Comparison of ENCODE assay signal across 16 cellular contexts in genomic region chr6:33077908-33078307, GRCh38. TPM values are rescaled to one million over a fixed set of nuclear protein-coding genes. Genes with fewer than 3 reads are reported as not detected.
DNase-seq lines count a peak whose midpoint lies in the region; ATAC-seq and TF ChIP-seq lines count a peak whose summit lies in the region.
"Had no signal": no experiment of that assay in that cellular context is flagged by ENCODE, and none has a peak within 500 bp of the region (broad histone marks: within the 10 kb centered on the region; RNA-seq: fewer than 3 reads in every experiment).

No MANE protein-coding gene starts in this region.

- no peak overlapping the region for H3K9ac ChIP-seq in OCI-LY3 (ENCODE audit: low read length)

- POLR2A ChIA-PET in activated CD4-positive, alpha-beta T cell treated with anti-CD3 and anti-CD28 coated beads for 36 hours (lab: Charles Lee) = no interaction called here

- intact Hi-C loops in left ventricle myocardium inferior (cut with micrococcal nuclease) (no loop called here), cardiac septum (cut with DNase I) (no loop called here)
- intact Hi-C loops in activated CD4-positive, alpha-beta T cell treated with anti-CD3 and anti-CD28 coated beads for 36 hours (cut with DNase I, micrococcal nuclease) = no loop called here

- TF ChIP-seq POLR2A in upper lobe of left lung (IDR thresholded peaks at IDR 0.05) = peak in 1 of 4 donors; percentile 38

- H3K27ac Mint-ChIP-seq in memory B cell = peak overlapping the region; percentile 99
- no peak overlapping the region for H3K27ac Mint-ChIP-seq in activated CD4-positive, alpha-beta T cell treated with anti-CD3 and anti-CD28 coated beads for 36 hours

- H3K27me3 Mint-ChIP-seq in memory B cell = no peaks in the 10 kb centered on the region
- peaks cover 4% of the 10 kb centered on the region for H3K27me3 Mint-ChIP-seq in activated CD4-positive, alpha-beta T cell treated with anti-CD3 and anti-CD28 coated beads for 36 hours

- no peak overlapping the region for H2AFZ ChIP-seq in OCI-LY3 (ENCODE audit: low read depth, low read length)

- H3K36me3 ChIP-seq in left ventricle myocardium inferior (no peaks in the 10 kb centered on the region), OCI-LY3 (replicated peaks; ENCODE audit: low read depth, low read length) (peaks cover 24% of the 10 kb centered on the region), upper lobe of left lung (no peaks in the 10 kb centered on the region)
- H3K36me3 ChIP-seq: SJSA1 had no signal

- H3K4me3 Mint-ChIP-seq in memory B cell = peak overlapping the region; percentile 91
- H3K4me3 Mint-ChIP-seq in activated CD4-positive, alpha-beta T cell treated with anti-CD3 and anti-CD28 coated beads for 36 hours = no peak overlapping the region

- peak overlapping the region; percentile 65 for H3K4me3 ChIP-seq in left ventricle myocardium inferior
- H3K4me3 ChIP-seq in OCI-LY3 (ENCODE audit: low read length) = peak overlapping the region; percentile 46
- peak overlapping the region in 1 of 4 donors; percentile 54 for H3K4me3 ChIP-seq in upper lobe of left lung
- H3K4me3 ChIP-seq: lung, SJSA1 had no signal

- no peak for TF ChIP-seq CTCF in left ventricle myocardium inferior (IDR thresholded peaks at IDR 0.05; ENCODE audit: borderline replicate concordance)
- TF ChIP-seq CTCF in OCI-LY3 (IDR thresholded peaks at IDR 0.05; ENCODE audit: low read depth, low read length) = no peak
- TF ChIP-seq CTCF in upper lobe of left lung (IDR thresholded peaks at IDR 0.05) = no peak

- H3K9me3 ChIP-seq in left ventricle myocardium inferior (replicated peaks) (no peaks in the 10 kb centered on the region), OCI-LY3 (ENCODE audit: insufficient read depth, low read length) (no peaks in the 10 kb centered on the region), upper lobe of left lung (no peaks in the 10 kb centered on the region)
- H3K9me3 ChIP-seq: SJSA1 had no signal

- ATAC-seq in memory B cell (ENCODE audit: low read depth) = no peak
- no peak for ATAC-seq in upper lobe of left lung (ENCODE audit: low FRiP score in 2 of 2)
- no peak for ATAC-seq in GM19452 (IDR thresholded peaks at IDR 0.05; ENCODE audit: unreplicated experiment)
- no peak for ATAC-seq in activated CD4-positive, alpha-beta T cell treated with anti-CD3 and anti-CD28 coated beads for 36 hours

- H3K27ac ChIP-seq in left ventricle myocardium inferior (replicated peaks) (no peak overlapping the region), OCI-LY3 (ENCODE audit: low read length) (no peak overlapping the region), upper lobe of left lung (peak overlapping the region in 3 of 4 donors; percentile 1 to 40 (median 8))
- H3K27ac ChIP-seq: SJSA1 had no signal

- H3K9me3 Mint-ChIP-seq in memory B cell = no peaks in the 10 kb centered on the region
- H3K9me3 Mint-ChIP-seq in activated CD4-positive, alpha-beta T cell treated with anti-CD3 and anti-CD28 coated beads for 36 hours (ENCODE audit: low read depth) = no peaks in the 10 kb centered on the region

- no peak for DNase-seq in left ventricle myocardium inferior
- no peak for DNase-seq in cardiac septum (ENCODE audit: low spot score)
- peak in 1 of 2 donors; percentile 20 for DNase-seq in memory B cell (ENCODE audit: low spot score in 2 of 2)
- no peak for DNase-seq in upper lobe of left lung
- no peak for DNase-seq in globus pallidus (ENCODE audit: low spot score)
- DNase-seq in activated CD4-positive, alpha-beta T cell treated with anti-CD3 and anti-CD28 coated beads for 36 hours = no peak
- DNase-seq: ACHN, activated gamma-delta T cell treated with Interleukin-2 at 50 U/mL for 16 hours, erythroblast, NCI-H2081, NCI-H524 treated with DMSO at 0.1 percent for 48 hours had no signal

- peaks cover 55% of the 10 kb centered on the region for H3K36me3 Mint-ChIP-seq in memory B cell
- H3K36me3 Mint-ChIP-seq in activated CD4-positive, alpha-beta T cell treated with anti-CD3 and anti-CD28 coated beads for 36 hours (ENCODE audit: low read depth) = no peaks in the 10 kb centered on the region

- peak overlapping the region; percentile 63 for H3K4me2 ChIP-seq in OCI-LY3 (ENCODE audit: low read length)

- CTCF ChIA-PET in activated CD4-positive, alpha-beta T cell treated with anti-CD3 and anti-CD28 coated beads for 36 hours (lab: Charles Lee) = interaction anchor here (0.7 to 1.0 kb wide), 3 partner anchors 8 to 55 kb away, joined by 3 to 4 read pairs (median 4); no protein-coding TSS in a partner anchor

- H3K4me1 ChIP-seq in left ventricle myocardium inferior (peaks cover 47% of the 10 kb centered on the region), OCI-LY3 (ENCODE audit: low read length) (peaks cover 29% of the 10 kb centered on the region), upper lobe of left lung (peaks cover 12 to 32% (median 28%) of the 10 kb centered on the region in 4 donors)
- H3K4me1 ChIP-seq: SJSA1 had no signal

- 48 to 54% methylated on average over 5 of the region's 5 CpGs for WGBS in upper lobe of left lung, 2 donors

- peaks cover 79% of the 10 kb centered on the region for H3K79me2 ChIP-seq in OCI-LY3 (ENCODE audit: low read length)

- H3K4me1 Mint-ChIP-seq in memory B cell = peaks cover 62% of the 10 kb centered on the region
- H3K4me1 Mint-ChIP-seq in activated CD4-positive, alpha-beta T cell treated with anti-CD3 and anti-CD28 coated beads for 36 hours = peaks cover 26% of the 10 kb centered on the region

- TF ChIP-seq EP300 in upper lobe of left lung (IDR thresholded peaks at IDR 0.05) = no peak

- peaks cover 29% of the 10 kb centered on the region for H4K20me1 ChIP-seq in OCI-LY3 (ENCODE audit: insufficient read depth, low read length)

- no peaks in the 10 kb centered on the region for H3K27me3 ChIP-seq in left ventricle myocardium inferior (ENCODE audit: low read depth)
- H3K27me3 ChIP-seq in OCI-LY3 (ENCODE audit: low read depth, low read length) = no peaks in the 10 kb centered on the region
- no peaks in the 10 kb centered on the region for H3K27me3 ChIP-seq in upper lobe of left lung

RNA-seq across cellular contexts. Expression of gene HLA-DPB1, which starts 2.1 kb away (rescaled TPM):
- total RNA-seq in left ventricle myocardium inferior (34.1 TPM), cardiac septum (32.8 TPM), upper lobe of left lung (100 to 1,000 TPM; 194 to 697 (median 373) TPM)
- total RNA-seq in activated CD4-positive, alpha-beta T cell treated with anti-CD3 and anti-CD28 coated beads for 36 hours = 1 to 10 TPM; 5.2 to 5.4 TPM
- total RNA-seq: G401, SJSA1 had no signal

RNA-seq across cellular contexts. Expression of gene HLA-DPA1, which starts 4.5 kb away (rescaled TPM):
- total RNA-seq in left ventricle myocardium inferior = 28.8 TPM
- total RNA-seq in cardiac septum = 35.8 TPM
- 100 to 1,000 TPM; 109 to 674 (median 399) TPM for total RNA-seq in upper lobe of left lung
- total RNA-seq in activated CD4-positive, alpha-beta T cell treated with anti-CD3 and anti-CD28 coated beads for 36 hours = 10 to 100 TPM; 11.5 to 13.3 TPM
- total RNA-seq: G401, SJSA1 had no signal

Comparison
In these comparisons a context has a peak if more than half of its experiments do, and no peak if none do; other contexts are left out.
1. H3K27ac ChIP-seq: peak in upper lobe of left lung (3 of 4); none in left ventricle myocardium inferior (single experiment) and OCI-LY3 (single experiment).